Comparison of ENCODE assay signal across 16 cellular contexts in genomic region chr10:6037975-6038624, GRCh38. TPM values are rescaled to one million over a fixed set of nuclear protein-coding genes. Genes with fewer than 3 reads are reported as not detected.
DNase-seq lines count a peak whose midpoint lies in the region; ATAC-seq and TF ChIP-seq lines count a peak whose summit lies in the region.
"Had no signal": no experiment of that assay in that cellular context is flagged by ENCODE, and none has a peak within 500 bp of the region (broad histone marks: within the 10 kb centered on the region; RNA-seq: fewer than 3 reads in every experiment).

No MANE protein-coding gene starts in this region.

- H3K36me3 Mint-ChIP-seq in activated naive CD4-positive, alpha-beta T cell treated with anti-CD3 and anti-CD28 coated beads, Interleukin-2, amount 50 U/mL, for 24 hours = peaks cover 36% of the 10 kb centered on the region
- H3K36me3 Mint-ChIP-seq in naive B cell = peaks cover 0 to 8% of the 10 kb centered on the region in 2 donors
- H3K36me3 Mint-ChIP-seq: CD14-positive monocyte had no signal

- H3K27ac ChIP-seq in DND-41 (ENCODE audit: low read length) (no peak overlapping the region), smooth muscle cell (ENCODE audit: low read depth) (no peak overlapping the region)
- H3K27ac ChIP-seq: GM23248, HL-60 had no signal

- in situ Hi-C loops in KBM-7 (cut with MboI; ENCODE audit: low pct_unique_long_range_greater_than_20kb, low sequenced_read_pairs) = no loop called here

- no peaks in the 10 kb centered on the region for H3K4me1 ChIP-seq in DND-41 (ENCODE audit: insufficient read depth, low read length)
- no peaks in the 10 kb centered on the region for H3K4me1 ChIP-seq in smooth muscle cell (ENCODE audit: low read depth)

- H3K9me3 Mint-ChIP-seq in activated naive CD4-positive, alpha-beta T cell treated with anti-CD3 and anti-CD28 coated beads, Interleukin-2, amount 50 U/mL, for 24 hours = peaks cover 5% of the 10 kb centered on the region
- peaks cover 0 to 3% (median 0%) of the 10 kb centered on the region in 7 donors for H3K9me3 Mint-ChIP-seq in naive B cell

- 88% methylated on average over 3 of the region's 3 CpGs for WGBS in smooth muscle cell (ENCODE audit: low lambda C conversion rate)

- no peaks in the 10 kb centered on the region for H3F3A ChIP-seq in smooth muscle cell (ENCODE audit: low read depth)

- peaks cover 15% of the 10 kb centered on the region for H3K27me3 ChIP-seq in DND-41 (ENCODE audit: insufficient read depth, low read length, poor library complexity)
- peaks cover 6% of the 10 kb centered on the region for H3K27me3 ChIP-seq in smooth muscle cell (ENCODE audit: low read depth)

- H3K9me3 ChIP-seq in DND-41 (ENCODE audit: insufficient read depth, low read length, severe bottlenecking) = no peaks in the 10 kb centered on the region
- H3K9me3 ChIP-seq in smooth muscle cell (replicated peaks; ENCODE audit: low read depth) = no peaks in the 10 kb centered on the region

- no peaks in the 10 kb centered on the region for H3K79me2 ChIP-seq in DND-41 (ENCODE audit: insufficient read depth, low read length)
- H3K79me2 ChIP-seq in smooth muscle cell (ENCODE audit: low read depth) = no peaks in the 10 kb centered on the region

- DNase-seq in DND-41 = no peak
- peak; percentile 36 for DNase-seq in MV-4-11 (lab: John Stamatoyannopoulos, UW)
- no peak for DNase-seq in naive B cell
- no peak for DNase-seq in OCI-M2 (lab: John Stamatoyannopoulos, UW; ENCODE audit: unreplicated experiment)
- no peak for DNase-seq in smooth muscle cell (lab: John Stamatoyannopoulos, UW; ENCODE audit: unreplicated experiment)
- no peak for DNase-seq in KBM-7
- DNase-seq: cerebellar nuclear complex, GM23248, kidney glomerular epithelial cell, NCI-H187 treated with DMSO at 0.1 percent for 48 hours had no signal

- peaks cover 82% of the 10 kb centered on the region for H3K4me1 Mint-ChIP-seq in activated naive CD4-positive, alpha-beta T cell treated with anti-CD3 and anti-CD28 coated beads, Interleukin-2, amount 50 U/mL, for 24 hours
- H3K4me1 Mint-ChIP-seq in naive B cell = peaks cover 10 to 22% (median 15%) of the 10 kb centered on the region in 3 donors

- no peak overlapping the region for H2AFZ ChIP-seq in DND-41 (ENCODE audit: low read depth, low read length)
- H2AFZ ChIP-seq in smooth muscle cell (ENCODE audit: low read depth) = no peak overlapping the region
- H2AFZ ChIP-seq: GM23248 had no signal

- H4K20me1 ChIP-seq in DND-41 (ENCODE audit: insufficient read depth, low read length) (no peaks in the 10 kb centered on the region), smooth muscle cell (ENCODE audit: low read depth) (no peaks in the 10 kb centered on the region)

- H3K4me2 ChIP-seq in DND-41 (ENCODE audit: insufficient read depth, low read length) (no peak overlapping the region), smooth muscle cell (no peak overlapping the region)

- no peaks in the 10 kb centered on the region for H3K36me3 ChIP-seq in DND-41 (ENCODE audit: insufficient read depth, low read length)
- H3K36me3 ChIP-seq in smooth muscle cell (ENCODE audit: low read depth) = no peaks in the 10 kb centered on the region

- H3K4me3 ChIP-seq in DND-41 (ENCODE audit: low read depth in 1 of 2, low read length in 2 of 2) (no peak overlapping the region), smooth muscle cell (no peak overlapping the region)
- H3K4me3 ChIP-seq: GM23248 had no signal

- H3K9ac ChIP-seq in DND-41 (ENCODE audit: low read depth, low read length) = no peak overlapping the region
- no peak overlapping the region for H3K9ac ChIP-seq in smooth muscle cell (ENCODE audit: low read depth)
- H3K9ac ChIP-seq: GM23248 had no signal

- H3K27me3 Mint-ChIP-seq in activated naive CD4-positive, alpha-beta T cell treated with anti-CD3 and anti-CD28 coated beads, Interleukin-2, amount 50 U/mL, for 24 hours = no peaks in the 10 kb centered on the region
- no peaks in the 10 kb centered on the region for H3K27me3 Mint-ChIP-seq in naive B cell

- ATAC-seq in DND-41 (ENCODE audit: insufficient read depth, low read depth) (peak; percentile 37; the same call in 1 of the 3 replicates), naive B cell (ENCODE audit: low read depth in 2 of 2) (no peak)

- peak overlapping the region; percentile 95 for H3K27ac Mint-ChIP-seq in activated naive CD4-positive, alpha-beta T cell treated with anti-CD3 and anti-CD28 coated beads, Interleukin-2, amount 50 U/mL, for 24 hours
- H3K27ac Mint-ChIP-seq in naive B cell = peak overlapping the region in 5 of 6 donors; percentile 2 to 92 (median 39)
- H3K27ac Mint-ChIP-seq: CD14-positive monocyte had no signal

- H3K4me3 Mint-ChIP-seq in activated naive CD4-positive, alpha-beta T cell treated with anti-CD3 and anti-CD28 coated beads, Interleukin-2, amount 50 U/mL, for 24 hours = peak overlapping the region; percentile 78
- no peak overlapping the region for H3K4me3 Mint-ChIP-seq in naive B cell
- H3K4me3 Mint-ChIP-seq: CD14-positive monocyte had no signal

- TF ChIP-seq CTCF in DND-41 (IDR thresholded peaks at IDR 0.05; ENCODE audit: borderline replicate concordance, extremely low read depth, low read length, poor library complexity, severe bottlenecking) (no peak), smooth muscle cell (IDR thresholded peaks at IDR 0.05; ENCODE audit: borderline replicate concordance, insufficient read depth, poor library complexity, severe bottlenecking) (no peak)

RNA-seq across cellular contexts. Expression of gene IL2RA, which starts 24.1 kb away (rescaled TPM):
- polyA plus RNA-seq in naive B cell (ENCODE audit: low read depth in 6 of 6) (1 to 10 TPM; 1.8 to 9.2 (median 4.7) TPM), smooth muscle cell (not detected in 2 replicates)
- not detected in 2 replicates for total RNA-seq in smooth muscle cell
- total RNA-seq: epithelial cell of proximal tubule, G401, GM23248, renal cortical epithelial cell had no signal
- polyA plus RNA-seq: GM23248 had no signal

RNA-seq across cellular contexts. Expression of gene RBM17, which starts 50.7 kb away (rescaled TPM):
- polyA plus RNA-seq in naive B cell (ENCODE audit: low read depth in 6 of 6) = 100 to 1,000 TPM in 1 of 6 donors, 10 to 100 TPM in 5; 50.4 to 118 (median 89.6) TPM
- 20.0 and 37.0 TPM in 2 replicates for total RNA-seq in smooth muscle cell
- polyA plus RNA-seq in smooth muscle cell = 68.3 and 81.2 TPM in 2 replicates
